Comparison of ENCODE assay signal across 15 cellular contexts in genomic region chr9:112601646-112602045, GRCh38.
DNase-seq lines count a peak whose midpoint lies in the region; TF ChIP-seq lines count a peak whose summit lies in the region.
"Had no signal": no experiment of that assay in that cellular context is flagged by ENCODE, and none has a peak within 500 bp of the region (broad histone marks: within the 10 kb centered on the region; RNA-seq: fewer than 3 reads in every experiment).

No MANE protein-coding gene starts in this region.

- H3K4me3 ChIP-seq in fibroblast of the aortic adventitia (ENCODE audit: low read depth, low read length): no peak overlapping the region
- H3K4me3 ChIP-seq: tibial nerve had no signal

- no peak for TF ChIP-seq CTCF in fibroblast of the aortic adventitia (IDR thresholded peaks at IDR 0.05; ENCODE audit: insufficient read depth, low read length)

- DNase-seq in DMS53 (lab: John Stamatoyannopoulos, UW) (peak; percentile 25), DMS53 treated with DMSO at 0.1 percent for 48 hours (lab: John Stamatoyannopoulos, UW; ENCODE audit: unreplicated experiment) (no peak), amniotic stem cell (lab: John Stamatoyannopoulos, UW) (peak; percentile 13), fibroblast of the aortic adventitia (ENCODE audit: low read depth) (peak; percentile 32), stromal cell of bone marrow (ENCODE audit: low read depth) (peak; percentile 9), cerebellar cortex (ENCODE audit: low spot score) (no peak), NCI-H2081 treated with DMSO at 0.1 percent for 48 hours (lab: John Stamatoyannopoulos, UW) (no peak)
- DNase-seq in effector CD8-positive, alpha-beta T cell (lab: John Stamatoyannopoulos, UW): no peak
- DNase-seq: caudate nucleus; DMS153; left ventricle myocardium superior; NCI-H2029; right cardiac atrium; stimulated activated naive CD4-positive, alpha-beta T cell treated with Interleukin-2 at 50 U/mL for 16 hours had no signal

Comparison
In these comparisons a context has a peak if more than half of its experiments do, and no peak if none do; other contexts are left out.
1. DNase-seq: peak in DMS53 (single experiment), amniotic stem cell (single experiment), fibroblast of the aortic adventitia (single experiment) and stromal cell of bone marrow (single experiment); none in DMS53 treated with DMSO at 0.1 percent for 48 hours (single experiment), cerebellar cortex (single experiment), NCI-H2081 treated with DMSO at 0.1 percent for 48 hours (single experiment) and effector CD8-positive, alpha-beta T cell (single experiment).